19 cellular contexts compared by ENCODE assay signal in the genomic region with DNA sequence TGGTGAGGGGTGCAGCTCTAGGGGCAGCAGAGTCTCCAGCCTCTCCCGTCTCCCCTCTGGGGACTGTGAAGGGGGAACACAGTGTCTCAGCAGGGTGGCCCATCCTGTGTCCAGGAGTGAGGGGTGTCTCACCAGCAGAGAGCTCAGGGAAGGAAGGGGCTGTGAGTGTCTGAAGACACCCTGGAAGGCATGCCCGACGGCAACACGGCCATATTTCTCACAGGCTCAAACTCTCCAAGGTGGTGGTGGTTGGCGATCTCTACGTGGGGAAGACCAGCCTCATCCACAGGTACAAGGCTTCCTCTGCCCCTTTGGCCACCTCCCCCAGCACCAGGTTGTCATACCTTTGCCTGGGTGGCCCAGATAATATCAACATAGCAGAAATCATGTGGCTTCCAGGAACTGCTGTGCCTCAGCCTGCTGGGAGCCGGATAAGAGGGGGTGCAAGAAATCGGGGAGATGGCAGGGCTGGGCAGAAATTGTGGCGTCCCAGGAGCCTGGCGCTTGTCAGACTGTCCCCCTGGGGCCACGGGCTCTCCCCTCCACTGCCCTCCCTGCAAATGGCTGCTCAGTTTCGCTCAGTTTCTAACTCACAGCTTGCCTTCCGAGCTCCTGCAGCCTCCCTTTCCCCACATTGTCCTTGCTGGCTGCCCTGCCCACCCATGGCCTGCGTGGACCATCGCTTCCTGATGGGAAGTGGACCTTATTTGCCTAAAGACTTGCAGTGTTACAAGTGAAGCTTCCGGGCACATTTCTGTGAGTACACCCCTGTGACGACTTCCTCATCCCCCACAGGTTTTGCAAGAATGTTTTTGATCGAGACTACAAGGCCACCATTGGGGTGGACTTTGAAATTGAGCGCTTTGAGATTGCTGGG. TPM values are rescaled to one million over a fixed set of nuclear protein-coding genes. Genes with fewer than 3 reads are reported as not detected.
DNase-seq lines count a peak whose midpoint lies in the region; ATAC-seq, FAIRE-seq and TF ChIP-seq lines count a peak whose summit lies in the region.
"Had no signal": no experiment of that assay in that cellular context is flagged by ENCODE, and none has a peak within 500 bp of the region (broad histone marks: within the 10 kb centered on the region; RNA-seq: fewer than 3 reads in every experiment).

No MANE protein-coding gene starts in this region.

- peak in 1 of 3 donors; percentile 35 for DNase-seq in CD4-positive, CD25-positive, alpha-beta regulatory T cell
- DNase-seq in GM19239 (ENCODE audit: insufficient read length, low spot score): no peak
- peak in 1 of 3 donors; percentile 38 for DNase-seq in mucosa of descending colon
- DNase-seq in globus pallidus (ENCODE audit: low spot score): no peak
- DNase-seq in iPS-NIHi11 (ENCODE audit: low spot score): no peak
- no peak for DNase-seq in activated T-cell treated with anti-CD3 and anti-CD28 coated beads for 4 hours
- no peak for DNase-seq in NCI-H2171 (lab: John Stamatoyannopoulos, UW)
- DNase-seq: activated CD4-positive, alpha-beta T cell treated with anti-CD3 and anti-CD28 coated beads, Interleukin-2, amount 50 U/mL, for 4 hours; C1 segment of cervical spinal cord; gastrocnemius medialis; kidney glomerular epithelial cell; NCI-H1417; NCI-H446 treated with DMSO at 0.1 percent for 48 hours had no signal

- H3K79me2 ChIP-seq in SU-DHL-6 (ENCODE audit: insufficient read depth, low read length): no peaks in the 10 kb centered on the region

- TF ChIP-seq CTCF in SU-DHL-6 (IDR thresholded peaks at IDR 0.05; ENCODE audit: insufficient read depth, low read length, poor library complexity, severe bottlenecking) (no peak), mucosa of descending colon (IDR thresholded peaks at IDR 0.05) (no peak)

- H2AFZ ChIP-seq in SU-DHL-6 (ENCODE audit: low read depth, low read length, severe bottlenecking): peak overlapping the region; percentile 6

- ATAC-seq in CD4-positive, CD25-positive, alpha-beta regulatory T cell (ENCODE audit: low read depth in 2 of 2): no peak
- ATAC-seq in mucosa of descending colon: peak; percentile 17
- ATAC-seq: gastrocnemius medialis had no signal

- no peaks in the 10 kb centered on the region for H3K36me3 ChIP-seq in CD4-positive, CD25-positive, alpha-beta regulatory T cell (ENCODE audit: control insufficient read depth, insufficient read depth, low read length)
- no peaks in the 10 kb centered on the region for H3K36me3 ChIP-seq in SU-DHL-6 (ENCODE audit: low read length)
- no peaks in the 10 kb centered on the region for H3K36me3 ChIP-seq in mucosa of descending colon (ENCODE audit: low read depth)
- H3K36me3 ChIP-seq: gastrocnemius medialis, HAP-1 had no signal

- H3K27ac Mint-ChIP-seq in CD4-positive, CD25-positive, alpha-beta regulatory T cell: peak overlapping the region in 2 of 3 donors; percentile 49 to 85
- H3K27ac Mint-ChIP-seq: T-helper 2 cell treated with Interferon-gamma antibody and Interleukin-4, amounts not matched to agents 5 μg/mL and 100 μg/mL, for 36 hours had no signal

- H3K27me3 Mint-ChIP-seq in CD4-positive, CD25-positive, alpha-beta regulatory T cell: no peaks in the 10 kb centered on the region

- no peaks in the 10 kb centered on the region for H3K4me1 ChIP-seq in CD4-positive, CD25-positive, alpha-beta regulatory T cell (ENCODE audit: control insufficient read depth, insufficient read depth, low read length, poor library complexity, severe bottlenecking)
- H3K4me1 ChIP-seq in mucosa of descending colon (ENCODE audit: low read depth): peaks cover 2% of the 10 kb centered on the region
- H3K4me1 ChIP-seq: gastrocnemius medialis, HAP-1 had no signal

- H3K4me3 Mint-ChIP-seq in CD4-positive, CD25-positive, alpha-beta regulatory T cell: no peak overlapping the region
- H3K4me3 Mint-ChIP-seq: T-helper 2 cell treated with Interferon-gamma antibody and Interleukin-4, amounts not matched to agents 5 μg/mL and 100 μg/mL, for 36 hours had no signal

- no peak overlapping the region for H3K9ac ChIP-seq in SU-DHL-6 (ENCODE audit: low read length)

- FAIRE-seq in GM19239 (lab: Jason Lieb, UNC): peak; percentile 51
- FAIRE-seq: endometrium had no signal

- H3K4me3 ChIP-seq in CD4-positive, CD25-positive, alpha-beta regulatory T cell (ENCODE audit: low read depth, low read length): no peak overlapping the region
- no peak overlapping the region for H3K4me3 ChIP-seq in SU-DHL-6 (ENCODE audit: insufficient read depth, low read length, poor library complexity, severe bottlenecking)
- H3K4me3 ChIP-seq in mucosa of descending colon: no peak overlapping the region
- H3K4me3 ChIP-seq: gastrocnemius medialis, HAP-1 had no signal

- H3K27me3 ChIP-seq in CD4-positive, CD25-positive, alpha-beta regulatory T cell (ENCODE audit: control insufficient read depth, insufficient read depth, low read length): no peaks in the 10 kb centered on the region
- H3K27me3 ChIP-seq in SU-DHL-6 (ENCODE audit: low read length): no peaks in the 10 kb centered on the region
- H3K27me3 ChIP-seq: gastrocnemius medialis had no signal

- no peaks in the 10 kb centered on the region for H3K9me3 Mint-ChIP-seq in CD4-positive, CD25-positive, alpha-beta regulatory T cell
- H3K9me3 Mint-ChIP-seq: T-helper 2 cell treated with Interferon-gamma antibody and Interleukin-4, amounts not matched to agents 5 μg/mL and 100 μg/mL, for 36 hours had no signal

- H3K27ac ChIP-seq in CD4-positive, CD25-positive, alpha-beta regulatory T cell (ENCODE audit: insufficient read depth, low read length, poor library complexity, severe bottlenecking): no peak overlapping the region
- H3K27ac ChIP-seq in SU-DHL-6 (ENCODE audit: low read depth, low read length): no peak overlapping the region
- H3K27ac ChIP-seq: gastrocnemius medialis had no signal

- H3K9me2 ChIP-seq in SU-DHL-6 (replicated peaks; ENCODE audit: insufficient read depth, low read length): no peaks in the 10 kb centered on the region

- no peaks in the 10 kb centered on the region for H3K9me3 ChIP-seq in CD4-positive, CD25-positive, alpha-beta regulatory T cell (ENCODE audit: control insufficient read depth in 2 of 2, low read length in 2 of 2)
- no peaks in the 10 kb centered on the region for H3K9me3 ChIP-seq in SU-DHL-6 (ENCODE audit: insufficient read depth, low read length)
- H3K9me3 ChIP-seq in mucosa of descending colon: no peaks in the 10 kb centered on the region
- H3K9me3 ChIP-seq: gastrocnemius medialis, HAP-1 had no signal

- no peaks in the 10 kb centered on the region for H3K36me3 Mint-ChIP-seq in CD4-positive, CD25-positive, alpha-beta regulatory T cell

- no peaks in the 10 kb centered on the region for H3F3A ChIP-seq in SU-DHL-6 (ENCODE audit: insufficient read depth)

- intact Hi-C loops in mucosa of descending colon (cut with DNase I, micrococcal nuclease): no loop called here

- peaks cover 0 to 5% (median 2%) of the 10 kb centered on the region in 4 donors for H3K4me1 Mint-ChIP-seq in CD4-positive, CD25-positive, alpha-beta regulatory T cell

- H4K20me1 ChIP-seq in SU-DHL-6 (ENCODE audit: low read depth, low read length): no peaks in the 10 kb centered on the region

- H3K4me2 ChIP-seq in SU-DHL-6 (ENCODE audit: low read depth, low read length, poor library complexity, severe bottlenecking): no peak overlapping the region

RNA-seq across cellular contexts. Expression of a gene that starts 7.2 kb away (rescaled TPM):
- total RNA-seq in CD4-positive, CD25-positive, alpha-beta regulatory T cell: 0.17 TPM
- polyA plus RNA-seq in CD4-positive, CD25-positive, alpha-beta regulatory T cell: under 1 TPM in 3 of 4 donors, not detected in 1; 0.42 to 0.61 (median 0.56) TPM
- total RNA-seq in mucosa of descending colon: 1 to 10 TPM; 1.0 to 6.4 (median 1.2) TPM

RNA-seq across cellular contexts. Expression of a gene that starts 10.7 kb away (rescaled TPM):
- not detected for total RNA-seq in CD4-positive, CD25-positive, alpha-beta regulatory T cell
- polyA plus RNA-seq in CD4-positive, CD25-positive, alpha-beta regulatory T cell: under 1 TPM in 2 of 4 donors, not detected in 2; 0.15 to 0.29 TPM
- under 1 TPM in 2 of 3 donors, not detected in 1; 0.54 to 0.58 TPM for total RNA-seq in mucosa of descending colon
- total RNA-seq: gastrocnemius medialis, HT1080, RPMI7951 had no signal

RNA-seq across cellular contexts. Expression of a gene that starts 27.8 kb away (rescaled TPM):
- 66.3 TPM for total RNA-seq in CD4-positive, CD25-positive, alpha-beta regulatory T cell
- polyA plus RNA-seq in CD4-positive, CD25-positive, alpha-beta regulatory T cell: 1 to 10 TPM; 2.6 to 7.1 (median 2.8) TPM
- total RNA-seq in mucosa of descending colon: 10 to 100 TPM; 43.6 to 56.0 (median 49.5) TPM
